In the genomic region with DNA sequence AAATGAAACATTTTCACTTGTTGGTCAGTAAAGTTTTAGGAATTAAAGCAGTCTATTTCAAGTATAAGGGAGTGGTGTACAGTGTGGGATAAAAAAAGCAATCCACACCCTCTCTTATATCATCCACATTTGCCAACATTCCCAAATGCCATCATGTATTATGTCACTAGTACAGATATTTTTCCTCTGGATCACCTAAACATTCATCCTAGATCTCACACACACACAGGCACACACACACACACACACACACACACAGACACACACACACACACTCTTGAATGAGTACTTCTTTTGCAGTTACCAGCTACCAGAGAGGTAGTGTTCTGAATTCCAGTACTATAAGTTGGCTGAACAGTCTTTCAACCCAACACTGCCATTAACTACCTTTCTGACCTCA, we compare ENCODE assay signal across 18 cellular contexts.
DNase-seq lines count a peak whose midpoint lies in the region; ATAC-seq, FAIRE-seq and TF ChIP-seq lines count a peak whose summit lies in the region.
"Had no signal": no experiment of that assay in that cellular context is flagged by ENCODE, and none has a peak within 500 bp of the region (broad histone marks: within the 10 kb centered on the region; RNA-seq: fewer than 3 reads in every experiment).

No MANE protein-coding gene starts in this region.

- H3K4me1 ChIP-seq in left lung, result no peaks in the 10 kb centered on the region
- H3K4me1 ChIP-seq: uterus had no signal

- H3K9me3 Mint-ChIP-seq in immature natural killer cell, result peaks cover 0 to 46% (median 23%) of the 10 kb centered on the region in 6 donors

- no peak overlapping the region for H3K4me3 Mint-ChIP-seq in immature natural killer cell
- H3K4me3 Mint-ChIP-seq: activated naive CD4-positive, alpha-beta T cell treated with anti-CD3 and anti-CD28 coated beads, Interleukin-2, amount 50 U/mL, for 24 hours had no signal

- no peak overlapping the region for H3K27ac Mint-ChIP-seq in immature natural killer cell
- H3K27ac Mint-ChIP-seq: activated naive CD4-positive, alpha-beta T cell treated with anti-CD3 and anti-CD28 coated beads, Interleukin-2, amount 50 U/mL, for 24 hours had no signal

- FAIRE-seq in HTR-8/SVneo (lab: Jason Lieb, UNC) (no peak), bronchial epithelial cell (lab: Jason Lieb, UNC) (peak; percentile 40)
- FAIRE-seq: G401.6 had no signal

- DNase-seq in AG08396 (ENCODE audit: low spot score) (peak; percentile 16), HTR-8/SVneo (ENCODE audit: insufficient read length, low spot score) (peak; percentile 7), bronchial epithelial cell (ENCODE audit: low read depth) (peak; percentile 96), left lung (no peak), DMS79 (lab: John Stamatoyannopoulos, UW) (no peak), RPMI8226 (no peak), immature natural killer cell (no peak), GF-D8 (lab: John Stamatoyannopoulos, UW) (no peak)
- DNase-seq: activated CD8-positive, alpha-beta memory T cell treated with anti-CD3 and anti-CD28 coated beads for 24 hours; C1 segment of cervical spinal cord; dermis blood vessel endothelial cell; MV-4-11; nucleus accumbens; stimulated activated CD4-positive, alpha-beta T cell treated with anti-CD3 and anti-CD28 coated beads, Interleukin-15, amount 100 ng/mL, for 24 hours; uterus had no signal

- H3K4me3 ChIP-seq in bronchial epithelial cell (ENCODE audit: low read depth, low read length), result no peak overlapping the region
- H3K4me3 ChIP-seq in left lung, result no peak overlapping the region
- H3K4me3 ChIP-seq: lung, uterus had no signal

- ATAC-seq in left lung, result peak; percentile 88

- intact Hi-C loops in left lung (cut with DNase I), result no loop called here

- no peak overlapping the region for H3K27ac ChIP-seq in left lung
- H3K27ac ChIP-seq: uterus had no signal

- no peaks in the 10 kb centered on the region for H3K4me1 Mint-ChIP-seq in immature natural killer cell
- H3K4me1 Mint-ChIP-seq: activated naive CD4-positive, alpha-beta T cell treated with anti-CD3 and anti-CD28 coated beads, Interleukin-2, amount 50 U/mL, for 24 hours had no signal

- no peaks in the 10 kb centered on the region for H3K36me3 Mint-ChIP-seq in immature natural killer cell
- H3K36me3 Mint-ChIP-seq: activated naive CD4-positive, alpha-beta T cell treated with anti-CD3 and anti-CD28 coated beads, Interleukin-2, amount 50 U/mL, for 24 hours had no signal

- no peaks in the 10 kb centered on the region for H3K27me3 Mint-ChIP-seq in immature natural killer cell (ENCODE audit: low read depth in 3 of 3)
- H3K27me3 Mint-ChIP-seq: activated naive CD4-positive, alpha-beta T cell treated with anti-CD3 and anti-CD28 coated beads, Interleukin-2, amount 50 U/mL, for 24 hours had no signal

- H3K27me3 ChIP-seq in bronchial epithelial cell (ENCODE audit: control insufficient read depth, insufficient read depth, low read length) (no peaks in the 10 kb centered on the region), left lung (no peaks in the 10 kb centered on the region)
- H3K27me3 ChIP-seq: uterus had no signal

- TF ChIP-seq CTCF in bronchial epithelial cell (IDR thresholded peaks at IDR 0.05; ENCODE audit: insufficient read depth, low read length, severe bottlenecking) (no peak), left lung (IDR thresholded peaks at IDR 0.05) (no peak)

- H3K9me3 ChIP-seq in left lung, result no peaks in the 10 kb centered on the region
- H3K9me3 ChIP-seq: uterus had no signal

- H3K36me3 ChIP-seq in bronchial epithelial cell (ENCODE audit: control insufficient read depth, insufficient read depth, low read length) (no peaks in the 10 kb centered on the region), left lung (no peaks in the 10 kb centered on the region)
- H3K36me3 ChIP-seq: uterus had no signal

Comparison
In these comparisons a context has a peak if more than half of its experiments do, and no peak if none do; other contexts are left out.
1. DNase-seq: peak in AG08396 (single experiment), HTR-8/SVneo (single experiment) and bronchial epithelial cell (single experiment); none in left lung (0 of 2), DMS79 (single experiment), RPMI8226 (single experiment), immature natural killer cell (0 of 3) and GF-D8 (single experiment).